ENCODE assay signal across 18 cellular contexts in genomic region chr17:64003526-64004121, GRCh38. TPM values are rescaled to one million over a fixed set of nuclear protein-coding genes. Genes with fewer than 3 reads are reported as not detected.
A peak's percentile ranks its signal among the peaks of the same experiment; 100 is the strongest.
DNase-seq lines count a peak whose midpoint lies in the region; ATAC-seq and TF ChIP-seq lines count a peak whose summit lies in the region.
"Had no signal": no experiment of that assay in that cellular context is flagged by ENCODE, and none has a peak within 500 bp of the region (broad histone marks: within the 10 kb centered on the region; RNA-seq: fewer than 3 reads in every experiment).

No MANE protein-coding gene starts in this region.

- H3K36me3 Mint-ChIP-seq in activated T-cell treated with anti-CD3 and anti-CD28 coated beads, Interleukin-2, amount 50 U/mL, for 24 hours (ENCODE audit: low read depth), result peaks cover 66% of the 10 kb centered on the region

- TF ChIP-seq CTCF in GM13977 (IDR thresholded peaks at IDR 0.05; ENCODE audit: extremely low read depth, insufficient read depth, missing control alignments) (no peak), colonic mucosa (IDR thresholded peaks at IDR 0.05) (no peak), gastrocnemius medialis (IDR thresholded peaks at IDR 0.05 in 4 of 5, conservative IDR thresholded peaks at IDR 0.05 in 1 of 5) (no peak)

- no peaks in the 10 kb centered on the region for H3K36me3 ChIP-seq in colonic mucosa
- H3K36me3 ChIP-seq in gastrocnemius medialis, result no peaks in the 10 kb centered on the region

- H3K27ac ChIP-seq in colonic mucosa (no peak overlapping the region), gastrocnemius medialis (peak overlapping the region in 3 of 4 donors; percentile 73 to 80 (median 76))

- in situ Hi-C loops in GM13977 (cut with MboI; ENCODE audit: low pct_unique_long_range_greater_than_20kb, low sequenced_read_pairs, unreplicated experiment) (no loop called here), gastrocnemius medialis (cut with MboI; ENCODE audit: low sequenced_read_pairs in 4 of 4) (no loop called here)

- peaks cover 3% of the 10 kb centered on the region for H3K4me1 ChIP-seq in colonic mucosa
- H3K4me1 ChIP-seq in gastrocnemius medialis, result peaks cover 9 to 26% of the 10 kb centered on the region in 2 donors

- no peak for ATAC-seq in gastrocnemius medialis
- no peak for ATAC-seq in GM19351 (IDR thresholded peaks at IDR 0.05; ENCODE audit: unreplicated experiment)
- ATAC-seq: stimulated activated naive CD8-positive, alpha-beta T cell treated with anti-CD3 and anti-CD28 coated beads, Interleukin-15, Interleukin-2, amounts not matched to agents 100 U/mL and 50 U/mL, for 24 hours had no signal

- H3K9me3 ChIP-seq in colonic mucosa (no peaks in the 10 kb centered on the region), gastrocnemius medialis (no peaks in the 10 kb centered on the region)

- peak overlapping the region; percentile 74 for H3K27ac Mint-ChIP-seq in activated T-cell treated with anti-CD3 and anti-CD28 coated beads, Interleukin-2, amount 50 U/mL, for 24 hours
- H3K27ac Mint-ChIP-seq: nephron progenitor cell had no signal

- no peaks in the 10 kb centered on the region for H3K27me3 Mint-ChIP-seq in activated T-cell treated with anti-CD3 and anti-CD28 coated beads, Interleukin-2, amount 50 U/mL, for 24 hours

- H3K9me3 Mint-ChIP-seq in activated T-cell treated with anti-CD3 and anti-CD28 coated beads, Interleukin-2, amount 50 U/mL, for 24 hours, result no peaks in the 10 kb centered on the region
- H3K9me3 Mint-ChIP-seq: nephron progenitor cell had no signal

- peaks cover 32% of the 10 kb centered on the region for H3K4me1 Mint-ChIP-seq in activated T-cell treated with anti-CD3 and anti-CD28 coated beads, Interleukin-2, amount 50 U/mL, for 24 hours (ENCODE audit: low read depth)

- H3K4me3 ChIP-seq in colonic mucosa (no peak overlapping the region), gastrocnemius medialis (no peak overlapping the region)

- TF ChIP-seq POLR2A in gastrocnemius medialis (IDR thresholded peaks at IDR 0.05), result no peak

- no peak overlapping the region for H3K9ac ChIP-seq in colonic mucosa (ENCODE audit: low read depth in 2 of 2, low read length in 2 of 2)

- H3K4me3 Mint-ChIP-seq in activated T-cell treated with anti-CD3 and anti-CD28 coated beads, Interleukin-2, amount 50 U/mL, for 24 hours, result no peak overlapping the region
- H3K4me3 Mint-ChIP-seq: nephron progenitor cell had no signal

- intact Hi-C loops in colonic mucosa (cut with DNase I) (no loop called here), gastrocnemius medialis (cut with DNase I; ENCODE audit: low total_unique reads) (no loop called here)

- peak; percentile 25 for DNase-seq in activated T-cell treated with anti-CD3 and anti-CD28 coated beads, Interleukin-2, amount 50 U/mL, for 24 hours
- DNase-seq in activated T-cell treated with anti-CD3 and anti-CD28 coated beads, Interleukin-2, amount 50 U/mL, for 48 hours, result no peak
- DNase-seq in GM13977 (ENCODE audit: low spot score), result peak; percentile 3
- DNase-seq in colonic mucosa, result peak; percentile 12
- DNase-seq in gastrocnemius medialis, result no peak
- no peak for DNase-seq in COLO668 (lab: John Stamatoyannopoulos, UW; ENCODE audit: unreplicated experiment)
- no peak for DNase-seq in GF-D8 (lab: John Stamatoyannopoulos, UW)
- DNase-seq: activated CD4-positive, alpha-beta T cell treated with anti-CD3 and anti-CD28 coated beads, Interleukin-2, amount 50 U/mL, for 48 hours; activated gamma-delta T cell treated with Interleukin-2 at 50 U/mL for 16 hours; COR-L47; NCI-H187; NCI-H446; nephron progenitor cell; RPMI8226; stimulated activated naive CD8-positive, alpha-beta T cell treated with anti-CD3 and anti-CD28 coated beads, Interleukin-15, Interleukin-2, amounts not matched to agents 100 U/mL and 50 U/mL, for 24 hours; SW 1271 had no signal

- H3K27me3 ChIP-seq in colonic mucosa (peaks cover 5% of the 10 kb centered on the region), gastrocnemius medialis (peaks cover 7 to 15% (median 14%) of the 10 kb centered on the region in 3 donors)

RNA-seq across cellular contexts. Expression of gene PRR29, which starts 5.5 kb away (rescaled TPM):
- under 1 TPM in 1 of 2 donors, not detected in 1; 0.16 TPM for total RNA-seq in colonic mucosa
- under 1 TPM in 1 of 4 donors, not detected in 3; 0.13 TPM for total RNA-seq in gastrocnemius medialis

RNA-seq across cellular contexts. Expression of gene ICAM2, which starts 16.8 kb away (rescaled TPM):
- 1 to 10 TPM; 9.2 to 9.5 TPM for total RNA-seq in colonic mucosa
- total RNA-seq in gastrocnemius medialis, result 10 to 100 TPM; 39.7 to 82.4 (median 56.3) TPM

RNA-seq across cellular contexts. Expression of gene SCN4A, which starts 30.9 kb away (rescaled TPM):
- under 1 TPM; 0.07 to 0.27 TPM for total RNA-seq in colonic mucosa
- total RNA-seq in gastrocnemius medialis, result 100 to 1,000 TPM in 1 of 4 donors, 10 to 100 TPM in 3; 45.3 to 107 (median 69.1) TPM
- total RNA-seq: lung microvascular endothelial cell had no signal

Comparison
In these comparisons a context has a peak if more than half of its experiments do, and no peak if none do; other contexts are left out.
1. DNase-seq: peak in activated T-cell treated with anti-CD3 and anti-CD28 coated beads, Interleukin-2, amount 50 U/mL, for 24 hours (single experiment), GM13977 (single experiment) and colonic mucosa (single experiment); none in activated T-cell treated with anti-CD3 and anti-CD28 coated beads, Interleukin-2, amount 50 U/mL, for 48 hours (0 of 2), gastrocnemius medialis (0 of 2), COLO668 (single experiment) and GF-D8 (single experiment).
2. RNA of gene SCN4A, which starts 30.9 kb away (total RNA-seq): 45.3 to 107 TPM in gastrocnemius medialis; 0.07 to 0.27 TPM in colonic mucosa; every median in the first group is over 10 times any median in the second.